ENCODE assay signal across 1 cellular context in the genomic region with DNA sequence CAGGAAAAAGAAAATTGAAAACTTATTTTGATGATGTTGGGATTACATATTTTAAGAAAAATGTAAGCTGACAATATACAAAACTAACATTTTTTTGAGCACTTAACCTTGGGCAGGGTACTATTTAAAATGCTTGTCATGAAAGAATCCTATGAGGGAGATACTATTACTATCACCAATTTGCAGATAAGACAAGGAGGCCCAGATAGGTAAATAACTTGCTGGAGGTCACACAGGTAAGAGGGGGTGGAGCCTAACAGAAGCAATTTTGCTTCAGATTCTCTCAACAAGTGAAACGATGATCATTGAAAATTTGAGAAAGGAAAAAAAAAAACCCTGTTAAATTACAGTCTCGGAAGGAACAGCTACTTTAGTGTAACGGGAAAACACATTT.
TF ChIP-seq lines count a peak whose summit lies in the region.

No MANE protein-coding gene starts in this region.

TF ChIP-seq in endothelial cell of umbilical vein, 7 proteins besides CTCF, POLR2A, EP300 and RAD21:
- TF ChIP-seq FOS (IDR thresholded peaks at IDR 0.05; ENCODE audit: borderline replicate concordance, insufficient read depth, low read length) (no peak), MYC (IDR thresholded peaks at IDR 0.05; ENCODE audit: low read depth, low read length) (no peak), JUN (IDR thresholded peaks at IDR 0.05; ENCODE audit: borderline replicate concordance, insufficient read depth, insufficient read length, low read depth) (no peak), EZH2 (IDR thresholded peaks at IDR 0.05; ENCODE audit: borderline replicate concordance, low read depth, low read length, severe bottlenecking) (no peak), GATA2 (IDR thresholded peaks at IDR 0.05; ENCODE audit: insufficient read depth, insufficient read length, low read depth, low read length) (no peak), POLR2AphosphoS5 (IDR thresholded peaks at IDR 0.05; ENCODE audit: insufficient read depth, low read depth, low read length) (no peak)
- TF ChIP-seq, protein P1, sequence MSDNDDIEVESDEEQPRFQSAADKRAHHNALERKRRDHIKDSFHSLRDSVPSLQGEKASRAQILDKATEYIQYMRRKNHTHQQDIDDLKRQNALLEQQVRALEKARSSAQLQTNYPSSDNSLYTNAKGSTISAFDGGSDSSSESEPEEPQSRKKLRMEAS (IDR thresholded peaks at IDR 0.05; ENCODE audit: insufficient read depth, insufficient read length), result no peak
